Comparison of ENCODE assay signal across 8 cellular contexts in the genomic region with DNA sequence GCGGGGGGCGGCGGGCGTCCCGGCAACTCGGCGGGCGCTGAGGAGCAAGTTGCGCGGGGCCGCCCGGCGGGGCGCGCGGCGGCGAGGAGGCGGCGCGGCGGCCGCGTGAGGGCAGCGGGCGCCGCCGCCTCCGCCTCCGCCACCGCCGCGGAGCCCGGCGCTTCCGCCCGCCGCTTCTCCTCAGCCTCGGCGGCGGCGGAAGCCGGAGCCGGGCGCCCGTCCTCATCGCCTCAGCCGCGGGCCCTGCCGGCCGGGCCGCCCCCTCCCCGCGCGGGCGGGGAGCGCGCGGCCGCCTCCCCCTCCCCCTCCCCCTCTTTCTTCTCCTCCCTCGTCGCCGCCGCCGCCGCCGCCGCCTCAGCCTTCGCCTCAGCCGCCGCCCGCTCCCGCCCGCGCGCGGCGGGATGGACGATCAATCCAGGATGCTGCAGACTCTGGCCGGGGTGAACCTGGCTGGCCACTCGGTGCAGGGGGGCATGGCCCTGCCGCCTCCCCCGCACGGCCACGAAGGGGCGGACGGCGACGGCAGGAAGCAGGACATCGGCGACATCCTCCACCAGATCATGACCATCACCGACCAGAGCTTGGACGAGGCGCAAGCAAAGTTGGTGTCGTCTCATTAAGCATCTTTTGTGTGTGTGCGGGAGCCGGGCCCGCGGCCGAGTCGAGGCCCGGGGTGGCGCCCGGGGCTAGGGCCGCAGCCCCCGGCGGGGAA. TPM values are rescaled to one million over a fixed set of nuclear protein-coding genes. Genes with fewer than 3 reads are reported as not detected.
DNase-seq lines count a peak whose midpoint lies in the region; ATAC-seq and TF ChIP-seq lines count a peak whose summit lies in the region.

A gene (plus strand): TSS at position 321 of the 712 bp plus-strand sequence.

- no peak for TF ChIP-seq CTCF in progenitor cell of endocrine pancreas (IDR thresholded peaks at IDR 0.05; ENCODE audit: unreplicated experiment)

- peak within 1 kb of the TSS; percentile 70 for H3K9ac ChIP-seq in SK-N-MC (ENCODE audit: insufficient read length)

- peak within 1 kb of the TSS; percentile 89 for H3K4me3 ChIP-seq in SK-N-MC

- H3K36me3 ChIP-seq in SK-N-MC (ENCODE audit: insufficient read depth, low read length) = no peaks in the 10 kb centered on the region

- peaks cover 25% of the 10 kb centered on the region for H3K27me3 Mint-ChIP-seq in activated naive CD8-positive, alpha-beta T cell treated with anti-CD3 and anti-CD28 coated beads, Interleukin-2, amount 10 ng/mL, durations not matched to agents 7 days and 5 days
- peaks cover 13% of the 10 kb centered on the region for H3K27me3 Mint-ChIP-seq in progenitor cell of endocrine pancreas

- peak within 1 kb of the TSS; percentile 91 for H3K4me3 Mint-ChIP-seq in activated naive CD8-positive, alpha-beta T cell treated with anti-CD3 and anti-CD28 coated beads, Interleukin-2, amount 10 ng/mL, durations not matched to agents 7 days and 5 days
- H3K4me3 Mint-ChIP-seq in progenitor cell of endocrine pancreas (ENCODE audit: low read depth) = peak within 1 kb of the TSS; percentile 91

- peak within 1 kb of the TSS; percentile 91 for H3K27ac Mint-ChIP-seq in activated naive CD8-positive, alpha-beta T cell treated with anti-CD3 and anti-CD28 coated beads, Interleukin-2, amount 10 ng/mL, durations not matched to agents 7 days and 5 days
- H3K27ac Mint-ChIP-seq in progenitor cell of endocrine pancreas = peak within 1 kb of the TSS; percentile 95

- ATAC-seq in GM18868 (IDR thresholded peaks at IDR 0.05; ENCODE audit: unreplicated experiment) = peak; percentile 14
- ATAC-seq in HG03175 (IDR thresholded peaks at IDR 0.05; ENCODE audit: unreplicated experiment) = peak; percentile 5
- peak; percentile 9 for ATAC-seq in activated naive CD8-positive, alpha-beta T cell treated with anti-CD3 and anti-CD28 coated beads, Interleukin-2, amount 10 ng/mL, durations not matched to agents 7 days and 5 days (ENCODE audit: low read depth)
- ATAC-seq in left cardiac atrium = peak; percentile 2 to 14

- H3K27ac ChIP-seq in SK-N-MC = 0 out of 2 replicates have a peak within 1 kb of the TSS, but pooled peaks have one; percentile 60

- intact Hi-C loops in left cardiac atrium (cut with DNase I) = no loop called here

- DNase-seq in AG08395 (ENCODE audit: low spot score) (peak; percentile 35), SK-N-MC (ENCODE audit: low read depth, low spot score) (no peak), left cardiac atrium (peak; percentile 64), progenitor cell of endocrine pancreas (ENCODE audit: low spot score, unreplicated experiment) (peak; percentile 56), H4 (ENCODE audit: low spot score) (no peak)
- DNase-seq in activated naive CD8-positive, alpha-beta T cell treated with anti-CD3 and anti-CD28 coated beads, Interleukin-2, amount 10 ng/mL, durations not matched to agents 7 days and 5 days = peak; percentile 71

- H3K9me3 ChIP-seq in SK-N-MC (ENCODE audit: low read depth, low read length) = no peaks in the 10 kb centered on the region

- peaks cover 11% of the 10 kb centered on the region for H3K36me3 Mint-ChIP-seq in activated naive CD8-positive, alpha-beta T cell treated with anti-CD3 and anti-CD28 coated beads, Interleukin-2, amount 10 ng/mL, durations not matched to agents 7 days and 5 days
- no peaks in the 10 kb centered on the region for H3K36me3 Mint-ChIP-seq in progenitor cell of endocrine pancreas (ENCODE audit: insufficient read depth)

- H3K9me3 Mint-ChIP-seq in activated naive CD8-positive, alpha-beta T cell treated with anti-CD3 and anti-CD28 coated beads, Interleukin-2, amount 10 ng/mL, durations not matched to agents 7 days and 5 days = no peaks in the 10 kb centered on the region
- no peaks in the 10 kb centered on the region for H3K9me3 Mint-ChIP-seq in progenitor cell of endocrine pancreas (ENCODE audit: low read depth)

- H3K4me1 Mint-ChIP-seq in activated naive CD8-positive, alpha-beta T cell treated with anti-CD3 and anti-CD28 coated beads, Interleukin-2, amount 10 ng/mL, durations not matched to agents 7 days and 5 days = peaks cover 28% of the 10 kb centered on the region
- H3K4me1 Mint-ChIP-seq in progenitor cell of endocrine pancreas (ENCODE audit: low read depth) = peaks cover 25% of the 10 kb centered on the region

- POLR2A ChIA-PET in activated naive CD8-positive, alpha-beta T cell treated with anti-CD3 and anti-CD28 coated beads, Interleukin-2, amount 10 ng/mL, durations not matched to agents 7 days and 5 days (lab: Charles Lee) = interaction anchor here (1.0 kb wide), 1 partner anchor 75 kb away, joined by 4 read pairs; no protein-coding TSS in a partner anchor

RNA-seq across cellular contexts. Expression of the gene that starts here (rescaled TPM):
- 10 to 100 TPM; 24.3 to 28.0 TPM for total RNA-seq in activated naive CD8-positive, alpha-beta T cell treated with anti-CD3 and anti-CD28 coated beads, Interleukin-2, amount 10 ng/mL, durations not matched to agents 7 days and 5 days
- total RNA-seq in left cardiac atrium = 10 to 100 TPM; 54.8 to 65.3 TPM
- total RNA-seq in progenitor cell of endocrine pancreas = 37.7 and 43.3 TPM in 2 replicates
- total RNA-seq in H4 (2014; rRNA removed; shearing (Covaris generic)) = 6.4 and 9.6 TPM in 2 replicates

Comparison
In these comparisons a context has a peak if more than half of its experiments do, and no peak if none do; other contexts are left out.
1. DNase-seq: peak in AG08395 (single experiment), activated naive CD8-positive, alpha-beta T cell treated with anti-CD3 and anti-CD28 coated beads, Interleukin-2, amount 10 ng/mL, durations not matched to agents 7 days and 5 days (single experiment), left cardiac atrium (single experiment) and progenitor cell of endocrine pancreas (single experiment); none in SK-N-MC (single experiment) and H4 (single experiment).
2. Peak in every context shown above with its lines, with median percentiles within 50 percentile points of each other: ATAC-seq.